In the genomic region with DNA sequence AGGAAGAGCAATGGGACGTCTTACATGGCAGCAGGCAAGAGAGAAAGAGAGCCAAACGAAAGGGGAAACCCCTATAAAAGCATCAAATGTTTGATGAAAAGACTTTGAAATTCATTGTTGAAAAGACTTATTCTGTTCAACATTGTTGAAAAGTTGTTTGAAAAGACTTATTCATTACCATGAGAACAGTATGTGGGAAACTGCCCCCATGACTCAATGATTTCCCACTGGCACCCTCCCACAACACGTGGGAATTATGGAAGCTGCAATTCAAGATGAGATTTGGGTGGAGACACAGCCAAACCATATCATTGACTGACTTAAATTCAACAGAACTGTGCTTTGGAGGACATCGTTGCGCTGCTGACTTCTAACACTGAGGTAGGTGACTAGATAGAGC, we compare ENCODE assay signal across 10 cellular contexts. TPM values are rescaled to one million over a fixed set of nuclear protein-coding genes. Genes with fewer than 3 reads are reported as not detected.
DNase-seq lines count a peak whose midpoint lies in the region; ATAC-seq and TF ChIP-seq lines count a peak whose summit lies in the region.
"Had no signal": no experiment of that assay in that cellular context is flagged by ENCODE, and none has a peak within 500 bp of the region (broad histone marks: within the 10 kb centered on the region; RNA-seq: fewer than 3 reads in every experiment).

No MANE protein-coding gene starts in this region.

- peaks cover 5 to 7% of the 10 kb centered on the region in 2 donors for H3K27me3 Mint-ChIP-seq in natural killer cell treated with Interleukin-12 subunit alpha and Interleukin-12 subunit beta and Interleukin-15 and Interleukin-18, amount 100 ng/mL, for 72 hours
- peaks cover 6 to 9% of the 10 kb centered on the region in 2 donors for H3K27me3 Mint-ChIP-seq in natural killer cell (ENCODE audit: low read depth in 2 of 2)

- peaks cover 4% of the 10 kb centered on the region for H3K36me3 Mint-ChIP-seq in natural killer cell treated with Interleukin-12 subunit alpha and Interleukin-12 subunit beta and Interleukin-15 and Interleukin-18, amount 100 ng/mL, for 72 hours
- no peaks in the 10 kb centered on the region for H3K36me3 Mint-ChIP-seq in natural killer cell
- H3K36me3 Mint-ChIP-seq: CD4-positive, CD25-positive, alpha-beta regulatory T cell had no signal

- H3K27ac Mint-ChIP-seq in natural killer cell treated with Interleukin-12 subunit alpha and Interleukin-12 subunit beta and Interleukin-15 and Interleukin-18, amount 100 ng/mL, for 72 hours = peak overlapping the region; percentile 79 to 80
- H3K27ac Mint-ChIP-seq in natural killer cell = no peak overlapping the region
- H3K27ac Mint-ChIP-seq: CD4-positive, CD25-positive, alpha-beta regulatory T cell had no signal

- no peaks in the 10 kb centered on the region for H3K36me3 ChIP-seq in adipocyte (ENCODE audit: control insufficient read depth, insufficient read depth, low read length, severe bottlenecking)
- H3K36me3 ChIP-seq in Peyer's patch = no peaks in the 10 kb centered on the region
- H3K36me3 ChIP-seq: SJSA1 had no signal

- no peak overlapping the region for H3K4me3 ChIP-seq in adipocyte (ENCODE audit: low read length)
- no peak overlapping the region for H3K4me3 ChIP-seq in Peyer's patch
- H3K4me3 ChIP-seq: SJSA1 had no signal

- H3K9me3 Mint-ChIP-seq in natural killer cell treated with Interleukin-12 subunit alpha and Interleukin-12 subunit beta and Interleukin-15 and Interleukin-18, amount 100 ng/mL, for 72 hours = no peaks in the 10 kb centered on the region
- H3K9me3 Mint-ChIP-seq in natural killer cell = no peaks in the 10 kb centered on the region
- H3K9me3 Mint-ChIP-seq: CD4-positive, CD25-positive, alpha-beta regulatory T cell had no signal

- no peak for DNase-seq in natural killer cell treated with Interleukin-12 subunit alpha and Interleukin-12 subunit beta and Interleukin-15 and Interleukin-18, amount 100 ng/mL, for 72 hours (ENCODE audit: low spot score)
- no peak for DNase-seq in natural killer cell
- DNase-seq in adipocyte (ENCODE audit: low read depth) = no peak
- peak; percentile 90 for DNase-seq in foreskin melanocyte
- DNase-seq in Kasumi-1 (lab: John Stamatoyannopoulos, UW) = no peak
- DNase-seq in Peyer's patch = no peak
- DNase-seq: GOT3 had no signal

- peak overlapping the region; percentile 31 for H3K9ac ChIP-seq in adipocyte (ENCODE audit: low read length)

- TF ChIP-seq POLR2A in Peyer's patch (IDR thresholded peaks at IDR 0.05) = no peak

- H3K27ac ChIP-seq in Peyer's patch = no peak overlapping the region
- H3K27ac ChIP-seq: SJSA1 had no signal

- H3K4me1 ChIP-seq in adipocyte (ENCODE audit: control insufficient read depth, insufficient read depth, low read length) (peaks cover 21% of the 10 kb centered on the region), Peyer's patch (peaks cover 0 to 9% (median 5%) of the 10 kb centered on the region in 4 donors)
- H3K4me1 ChIP-seq: SJSA1 had no signal

- no peak for ATAC-seq in natural killer cell treated with Interleukin-12 subunit alpha and Interleukin-12 subunit beta and Interleukin-15 and Interleukin-18, amount 100 ng/mL, for 72 hours
- no peak for ATAC-seq in natural killer cell
- no peak for ATAC-seq in GM18519 (IDR thresholded peaks at IDR 0.05; ENCODE audit: low FRiP score, unreplicated experiment)

- H3K4me3 Mint-ChIP-seq in natural killer cell treated with Interleukin-12 subunit alpha and Interleukin-12 subunit beta and Interleukin-15 and Interleukin-18, amount 100 ng/mL, for 72 hours = no peak overlapping the region
- no peak overlapping the region for H3K4me3 Mint-ChIP-seq in natural killer cell
- H3K4me3 Mint-ChIP-seq: CD4-positive, CD25-positive, alpha-beta regulatory T cell had no signal

- H3K27me3 ChIP-seq in adipocyte (replicated peaks; ENCODE audit: control insufficient read depth, insufficient read depth, low read length) = peaks cover 6% of the 10 kb centered on the region
- H3K27me3 ChIP-seq in Peyer's patch = no peaks in the 10 kb centered on the region
- H3K27me3 ChIP-seq: SJSA1 had no signal

- H3K4me1 Mint-ChIP-seq in natural killer cell treated with Interleukin-12 subunit alpha and Interleukin-12 subunit beta and Interleukin-15 and Interleukin-18, amount 100 ng/mL, for 72 hours (ENCODE audit: low read depth in 2 of 2) = peaks cover 25 to 28% of the 10 kb centered on the region in 2 donors
- peaks cover 12 to 28% of the 10 kb centered on the region in 2 donors for H3K4me1 Mint-ChIP-seq in natural killer cell

- TF ChIP-seq CTCF in natural killer cell (IDR thresholded peaks at IDR 0.05) (no peak), Peyer's patch (IDR thresholded peaks at IDR 0.05) (no peak)

- no peaks in the 10 kb centered on the region for H3K9me3 ChIP-seq in adipocyte (ENCODE audit: control insufficient read depth, low read length)
- no peaks in the 10 kb centered on the region for H3K9me3 ChIP-seq in Peyer's patch
- H3K9me3 ChIP-seq: SJSA1 had no signal

- intact Hi-C loops in natural killer cell (cut with micrococcal nuclease) = loop anchor here (1.0 to 5.0 kb wide), 3 partner anchors 179 to 454 kb away; no protein-coding TSS in a partner anchor

RNA-seq across cellular contexts. Expression of gene RCBTB2, which starts 48.0 kb away (rescaled TPM):
- 10 to 100 TPM; 29.8 to 31.2 TPM for total RNA-seq in natural killer cell treated with Interleukin-12 subunit alpha and Interleukin-12 subunit beta and Interleukin-15 and Interleukin-18, amount 100 ng/mL, for 72 hours
- total RNA-seq in natural killer cell (10 to 100 TPM; 21.9 to 27.1 (median 24.2) TPM), Peyer's patch (1 to 10 TPM; 3.2 to 6.3 (median 5.2) TPM)

Comparison
In these comparisons a context has a peak if more than half of its experiments do, and no peak if none do; other contexts are left out.
1. H3K27ac Mint-ChIP-seq: peak in natural killer cell treated with Interleukin-12 subunit alpha and Interleukin-12 subunit beta and Interleukin-15 and Interleukin-18, amount 100 ng/mL, for 72 hours (2 of 2); none in natural killer cell (0 of 2).